ENCODE assay signal across 29 cellular contexts in the genomic region with DNA sequence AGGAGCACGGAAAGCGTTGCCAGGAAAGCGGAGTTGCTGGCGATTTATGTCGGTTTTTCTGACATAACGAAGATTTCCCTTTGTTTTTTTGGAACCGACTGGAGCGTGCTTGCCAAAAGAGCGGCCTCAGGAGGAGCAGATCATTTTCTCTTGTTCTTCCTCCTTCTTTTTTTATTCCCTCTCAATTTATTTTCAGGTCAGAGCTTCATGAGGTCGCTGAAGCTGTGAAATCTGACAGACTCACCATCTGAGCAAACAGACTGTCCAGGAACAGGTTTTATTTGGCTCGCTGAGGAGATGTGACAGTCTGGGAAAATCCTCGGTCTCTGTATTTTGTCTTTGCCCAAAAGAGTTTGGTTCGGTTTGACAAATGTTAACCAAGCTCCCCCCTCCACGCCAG.
"Had no signal": no experiment of that assay in that cellular context is flagged by ENCODE, and none has a peak within 500 bp of the region (broad histone marks: within the 10 kb centered on the region; RNA-seq: fewer than 3 reads in every experiment).

No MANE protein-coding gene starts in this region.

- H3K27me3 ChIP-seq: brain microvascular endothelial cell had no signal

- DNase-seq: activated CD4-positive, alpha-beta memory T cell treated with anti-CD3 and anti-CD28 coated beads, Interleukin-2, amount 10 ng/mL, durations not matched to agents 7 days and 5 days; activated CD4-positive, alpha-beta T cell treated with anti-CD3 and anti-CD28 coated beads for 1 hour; activated CD4-positive, alpha-beta T cell treated with anti-CD3 and anti-CD28 coated beads for 48 hours; activated CD4-positive, CD25-positive, alpha-beta regulatory T cell; activated CD8-positive, alpha-beta memory T cell treated with anti-CD3 and anti-CD28 coated beads for 24 hours; activated CD8-positive, alpha-beta memory T cell treated with anti-CD3 and anti-CD28 coated beads, Interleukin-2, amount 10 ng/mL, durations not matched to agents 7 days and 5 days; activated CD8-positive, alpha-beta memory T cell treated with anti-CD3 and anti-CD28 coated beads, Interleukin-2, amount 50 U/mL, for 48 hours; activated effector memory CD4-positive, alpha-beta T cell treated with Interleukin-2 at 50 U/mL for 16 hours; activated naive CD4-positive, alpha-beta T cell treated with anti-CD3 and anti-CD28 coated beads, Interleukin-2, amount 10 ng/mL, durations not matched to agents 7 days and 5 days; activated naive CD8-positive, alpha-beta T cell treated with anti-CD3 and anti-CD28 coated beads, Interleukin-2, amount 50 U/mL, for 24 hours; activated T-cell treated with anti-CD3 and anti-CD28 coated beads, Interleukin-2, amount 50 U/mL, for 48 hours; brain microvascular endothelial cell; KBM-7; MM.1S; MV-4-11; NCI-H1092; NCI-H1417 treated with DMSO at 0.1 percent for 48 hours; NCI-H187 treated with DMSO at 0.1 percent for 48 hours; NCI-H2081; NCI-H510A; NCI-H526; NCI-H748 treated with DMSO at 0.1 percent for 48 hours; NK-92 treated with Interleukin-12 subunit alpha and Interleukin-12 subunit beta, amount 100 ng/mL, for 24 hours; PC-3; SIG-M5; T-cell; T-helper 17 cell; WERI-Rb-1 had no signal

- H3K27ac ChIP-seq: brain microvascular endothelial cell, RWPE1, WERI-Rb-1 had no signal

- H3K36me3 ChIP-seq: brain microvascular endothelial cell, WERI-Rb-1 had no signal
